22 cellular contexts compared by ENCODE assay signal in genomic region chr12:120429368-120429767, GRCh38. TPM values are rescaled to one million over a fixed set of nuclear protein-coding genes. Genes with fewer than 3 reads are reported as not detected.
DNase-seq lines count a peak whose midpoint lies in the region; ATAC-seq, FAIRE-seq and TF ChIP-seq lines count a peak whose summit lies in the region.
"Had no signal": no experiment of that assay in that cellular context is flagged by ENCODE, and none has a peak within 500 bp of the region (broad histone marks: within the 10 kb centered on the region; RNA-seq: fewer than 3 reads in every experiment).

No MANE protein-coding gene starts in this region.

- H3K56ac ChIP-seq in H9 (ENCODE audit: insufficient read length, low read depth, low read length), result no peak overlapping the region

- no peak for ATAC-seq in stimulated activated effector memory CD8-positive, alpha-beta T cell treated with anti-CD3 and anti-CD28 coated beads, Interleukin-12 subunit alpha, Interleukin-12 subunit beta, amount 100 ng/mL, for 72 hours
- ATAC-seq: PC-3 had no signal

- no peak overlapping the region for H2AFZ ChIP-seq in H9 (ENCODE audit: low read length)

- H4K5ac ChIP-seq in H9 (ENCODE audit: insufficient read length, low read depth, low read length), result no peak overlapping the region

- no peak overlapping the region for H3T11ph ChIP-seq in H9 (ENCODE audit: low read length)

- H3K9ac ChIP-seq in H9 (ENCODE audit: extremely low read depth, insufficient read length, low read length) (no peak overlapping the region), endodermal cell (ENCODE audit: extremely low read depth, low read length, poor library complexity, severe bottlenecking) (no peak overlapping the region), kidney (ENCODE audit: low read length in 2 of 2) (no peak overlapping the region)
- H3K9ac ChIP-seq: SK-N-SH had no signal

- H2BK120ac ChIP-seq in H9 (ENCODE audit: low read depth, low read length, poor library complexity, severe bottlenecking), result no peak overlapping the region

- no peak overlapping the region for H2AK5ac ChIP-seq in H9 (ENCODE audit: insufficient read length, low read length)

- no peaks in the 10 kb centered on the region for H4K20me1 ChIP-seq in H9 (ENCODE audit: control insufficient read depth, insufficient read depth, insufficient read length)

- H2BK5ac ChIP-seq in H9 (ENCODE audit: insufficient read length, low read length), result no peak overlapping the region

- H2BK15ac ChIP-seq in H9 (ENCODE audit: low read depth, low read length), result no peak overlapping the region

- H2BK12ac ChIP-seq in H9 (ENCODE audit: insufficient read length, low read depth, low read length), result peak overlapping the region; percentile 88

- H3K23me2 ChIP-seq in H9 (ENCODE audit: insufficient read length, low read depth, low read length, poor library complexity, severe bottlenecking), result no peaks in the 10 kb centered on the region

- no peaks in the 10 kb centered on the region for H3K79me1 ChIP-seq in H9 (ENCODE audit: insufficient read depth, low read depth, low read length, poor library complexity, severe bottlenecking)

- DNase-seq in H9 (no peak), endodermal cell (peak; percentile 77), kidney (no peak), NCI-H2171 treated with DMSO at 0.1 percent for 48 hours (lab: John Stamatoyannopoulos, UW) (no peak), NCI-H187 (lab: John Stamatoyannopoulos, UW) (no peak)
- no peak for DNase-seq in stimulated activated effector memory CD8-positive, alpha-beta T cell treated with anti-CD3 and anti-CD28 coated beads, Interleukin-12 subunit alpha, Interleukin-12 subunit beta, amount 100 ng/mL, for 72 hours (ENCODE audit: low spot score in 2 of 2)
- DNase-seq in NK-92 treated with Interleukin-12 subunit alpha and Interleukin-12 subunit beta, amount 100 ng/mL, for 24 hours (lab: John Stamatoyannopoulos, UW), result no peak
- DNase-seq: 8988T, ACHN, BE2C, Calu3, DMS79 treated with DMSO at 0.1 percent for 48 hours, NCI-H1092, NCI-H1436, NCI-H187 treated with DMSO at 0.1 percent for 48 hours, NCI-H2107, NCI-H446, NCI-H524 treated with DMSO at 0.1 percent for 48 hours, NCI-H774, PC-3, SK-N-SH had no signal

- H3K27ac Mint-ChIP-seq in H9 (no peak overlapping the region; a peak in 2 of 7 replicates), endodermal cell (peak overlapping the region; percentile 89), nephron (peak overlapping the region in 2 of 3 experiments; percentile 10 to 34)
- H3K27ac Mint-ChIP-seq in stimulated activated effector memory CD8-positive, alpha-beta T cell treated with anti-CD3 and anti-CD28 coated beads, Interleukin-12 subunit alpha, Interleukin-12 subunit beta, amount 100 ng/mL, for 72 hours, result peak overlapping the region; percentile 74

- no peak overlapping the region for H3K18ac ChIP-seq in H9 (ENCODE audit: insufficient read length, low read depth, low read length)

- no peak for FAIRE-seq in kidney (lab: Jason Lieb, UNC)

- H2BK20ac ChIP-seq in H9 (ENCODE audit: low read depth, low read length, poor library complexity, severe bottlenecking), result no peak overlapping the region

- H3K27ac ChIP-seq in H9 (ENCODE audit: insufficient read length, low read depth, low read length) (no peak overlapping the region), endodermal cell (ENCODE audit: low read depth, low read length) (no peak overlapping the region), kidney (ENCODE audit: low read depth in 2 of 2, low read length in 2 of 2) (no peak overlapping the region)

- H3K4me3 Mint-ChIP-seq in H9 (no peak overlapping the region; a peak in 1 of 5 replicates), endodermal cell (no peak overlapping the region), nephron (no peak overlapping the region)
- H3K4me3 Mint-ChIP-seq in stimulated activated effector memory CD8-positive, alpha-beta T cell treated with anti-CD3 and anti-CD28 coated beads, Interleukin-12 subunit alpha, Interleukin-12 subunit beta, amount 100 ng/mL, for 72 hours, result no peak overlapping the region

- H3K36me3 ChIP-seq in endodermal cell (ENCODE audit: control insufficient read depth, insufficient read depth, low read length) (no peaks in the 10 kb centered on the region), kidney (ENCODE audit: control insufficient read depth in 1 of 2, insufficient read depth in 2 of 2, low read length in 2 of 2) (no peaks in the 10 kb centered on the region)
- H3K36me3 ChIP-seq: BE2C had no signal

- H3K4me3 ChIP-seq in endodermal cell (ENCODE audit: low read length), result no peak overlapping the region
- no peak overlapping the region for H3K4me3 ChIP-seq in kidney (ENCODE audit: low read length in 2 of 2)

- H3K9me3 ChIP-seq in H9 (ENCODE audit: control insufficient read depth, low read depth, low read length), result no peaks in the 10 kb centered on the region
- H3K9me3 ChIP-seq in endodermal cell (ENCODE audit: control insufficient read depth, low read length), result no peaks in the 10 kb centered on the region
- no peaks in the 10 kb centered on the region for H3K9me3 ChIP-seq in kidney (ENCODE audit: control insufficient read depth in 1 of 2, low read length in 2 of 2)
- H3K9me3 ChIP-seq: BE2C, SK-N-SH had no signal

- H3K14ac ChIP-seq in H9 (ENCODE audit: insufficient read depth, low read length), result no peak overlapping the region

- no peak overlapping the region for H4K91ac ChIP-seq in H9 (ENCODE audit: insufficient read length, low read depth, low read length)

- H4K8ac ChIP-seq in H9 (replicated peaks; ENCODE audit: insufficient read length, low read depth, low read length), result no peak overlapping the region

- H3K79me2 ChIP-seq in H9 (ENCODE audit: insufficient read depth, low read length), result no peaks in the 10 kb centered on the region

- H3K23ac ChIP-seq in H9 (ENCODE audit: insufficient read length, low read depth, low read length), result no peak overlapping the region

- no peaks in the 10 kb centered on the region for H3K9me3 Mint-ChIP-seq in H9
- peaks cover 5% of the 10 kb centered on the region for H3K9me3 Mint-ChIP-seq in endodermal cell
- no peaks in the 10 kb centered on the region for H3K9me3 Mint-ChIP-seq in nephron
- no peaks in the 10 kb centered on the region for H3K9me3 Mint-ChIP-seq in stimulated activated effector memory CD8-positive, alpha-beta T cell treated with anti-CD3 and anti-CD28 coated beads, Interleukin-12 subunit alpha, Interleukin-12 subunit beta, amount 100 ng/mL, for 72 hours

- H3K27me3 Mint-ChIP-seq in H9 (ENCODE audit: low read depth) (peaks cover 2% of the 10 kb centered on the region; the same call in 1 of the 2 replicates), endodermal cell (ENCODE audit: insufficient read depth) (peaks cover 1% of the 10 kb centered on the region), nephron (ENCODE audit: low read depth) (peaks cover 4% of the 10 kb centered on the region)

- H3K36me3 Mint-ChIP-seq in H9 (ENCODE audit: insufficient read depth in 1 of 3, low read depth in 3 of 3) (no peaks in the 10 kb centered on the region), endodermal cell (ENCODE audit: low read depth) (no peaks in the 10 kb centered on the region), nephron (ENCODE audit: low read depth) (no peaks in the 10 kb centered on the region)
- peaks cover 6% of the 10 kb centered on the region for H3K36me3 Mint-ChIP-seq in stimulated activated effector memory CD8-positive, alpha-beta T cell treated with anti-CD3 and anti-CD28 coated beads, Interleukin-12 subunit alpha, Interleukin-12 subunit beta, amount 100 ng/mL, for 72 hours

- no peak overlapping the region for H3K4ac ChIP-seq in H9 (ENCODE audit: low read depth, low read length)

- no CpG with 5 or more reads among the region's 7 CpGs for WGBS in H9 (ENCODE audit: extremely low coverage, insufficient read length, low lambda C conversion rate)
- 50 to 77% methylated on average over 2 to 7 of the region's 7 CpGs for WGBS in endodermal cell (ENCODE audit: insufficient coverage in 1 of 2, insufficient read length in 1 of 2), 2 experiments

- intact Hi-C loops in kidney (cut with DNase I), result loop anchor here (10.0 kb wide), 1 partner anchor 65 kb away; the partner anchor contains the start of gene MSI1

- no peak for TF ChIP-seq CTCF in H9 (conservative IDR thresholded peaks at IDR 0.05)
- no peak for TF ChIP-seq CTCF in endodermal cell (conservative IDR thresholded peaks at IDR 0.05)
- no peak for TF ChIP-seq CTCF in nephron (IDR thresholded peaks at IDR 0.05; ENCODE audit: unreplicated experiment in 3 of 3)
- no peak for TF ChIP-seq CTCF in kidney (IDR thresholded peaks at IDR 0.05; ENCODE audit: borderline replicate concordance, extremely low read depth, insufficient read depth)

- no peak overlapping the region for H3K4me2 ChIP-seq in H9 (ENCODE audit: insufficient read depth, insufficient read length, low read length)
- H3K4me2 ChIP-seq: SK-N-SH had no signal

- H3K4me1 Mint-ChIP-seq in H9 (peaks cover 15 to 17% of the 10 kb centered on the region in 2 experiments), endodermal cell (peaks cover 24% of the 10 kb centered on the region), nephron (no peaks in the 10 kb centered on the region)
- H3K4me1 Mint-ChIP-seq in stimulated activated effector memory CD8-positive, alpha-beta T cell treated with anti-CD3 and anti-CD28 coated beads, Interleukin-12 subunit alpha, Interleukin-12 subunit beta, amount 100 ng/mL, for 72 hours, result peaks cover 11% of the 10 kb centered on the region

- H3K4me1 ChIP-seq in H9 (ENCODE audit: insufficient read depth, low read length), result no peaks in the 10 kb centered on the region; the same call in 1 of the 2 replicates
- peaks cover 7% of the 10 kb centered on the region for H3K4me1 ChIP-seq in endodermal cell (ENCODE audit: control insufficient read depth, insufficient read depth, low read length)
- H3K4me1 ChIP-seq in kidney (ENCODE audit: control insufficient read depth in 1 of 2, insufficient read depth in 1 of 2, low read depth in 1 of 2, low read length in 2 of 2), result no peaks in the 10 kb centered on the region
- H3K4me1 ChIP-seq: BE2C had no signal

- H3K27me3 ChIP-seq in H9 (ENCODE audit: insufficient read depth, low read length) (no peaks in the 10 kb centered on the region), endodermal cell (ENCODE audit: control insufficient read depth, insufficient read depth, low read length, poor library complexity, severe bottlenecking) (no peaks in the 10 kb centered on the region)
- H3K27me3 ChIP-seq: BE2C had no signal

RNA-seq across cellular contexts. Expression of gene COX6A1, which starts 8.5 kb away (rescaled TPM):
- 415 and 425 TPM in 2 replicates for total RNA-seq in H9 (2021)
- 100 to 1,000 TPM; 344 to 354 TPM for total RNA-seq in endodermal cell
- polyA plus RNA-seq in endodermal cell (2013, experiment 1 of 2), result 576 TPM
- polyA plus RNA-seq in endodermal cell (2013, experiment 2 of 2), result 530 TPM
- total RNA-seq in kidney, result 331 TPM
- polyA plus RNA-seq in kidney (ENCODE audit: insufficient read depth, low read depth, low replicate concordance), result 1,697 TPM

RNA-seq across cellular contexts. Expression of gene TRIAP1, which starts 16.8 kb away (rescaled TPM):
- 70.4 and 77.9 TPM in 2 replicates for total RNA-seq in H9 (2021)
- 10 to 100 TPM; 31.6 to 34.8 TPM for total RNA-seq in endodermal cell
- 47.9 TPM for polyA plus RNA-seq in endodermal cell (2013, experiment 1 of 2)
- 46.5 TPM for polyA plus RNA-seq in endodermal cell (2013, experiment 2 of 2)
- total RNA-seq in kidney, result 15.6 TPM
- 28.2 TPM for polyA plus RNA-seq in kidney (ENCODE audit: insufficient read depth, low read depth, low replicate concordance)

RNA-seq across cellular contexts. Expression of gene GATC, which starts 16.9 kb away (rescaled TPM):
- total RNA-seq in H9 (2021) (25.9 and 38.5 TPM in 2 replicates), endodermal cell (10 to 100 TPM; 24.5 to 33.2 TPM), kidney (39.4 TPM)
- 23.9 TPM for polyA plus RNA-seq in endodermal cell (2013, experiment 1 of 2)
- polyA plus RNA-seq in endodermal cell (2013, experiment 2 of 2), result 22.8 TPM
- 13.7 TPM for polyA plus RNA-seq in kidney (ENCODE audit: insufficient read depth, low read depth, low replicate concordance)

RNA-seq across cellular contexts. Expression of gene SRSF9, which starts 40.2 kb away (rescaled TPM):
- total RNA-seq in H9 (2021) (302 and 306 TPM in 2 replicates), endodermal cell (100 to 1,000 TPM; 291 to 324 TPM), kidney (144 TPM)
- polyA plus RNA-seq in endodermal cell (2013, experiment 1 of 2), result 223 TPM
- polyA plus RNA-seq in endodermal cell (2013, experiment 2 of 2), result 209 TPM
- 151 TPM for polyA plus RNA-seq in kidney (ENCODE audit: insufficient read depth, low read depth, low replicate concordance)

Comparison
In these comparisons a context has a peak if more than half of its experiments do, and no peak if none do; other contexts are left out.
1. H3K27ac Mint-ChIP-seq: peak in endodermal cell (single experiment), nephron (2 of 3) and stimulated activated effector memory CD8-positive, alpha-beta T cell treated with anti-CD3 and anti-CD28 coated beads, Interleukin-12 subunit alpha, Interleukin-12 subunit beta, amount 100 ng/mL, for 72 hours (single experiment); none in H9 (0 of 3).